ENCODE assay signal across 8 cellular contexts in genomic region chr15:65133550-65134200, GRCh38. TPM values are rescaled to one million over a fixed set of nuclear protein-coding genes. Genes with fewer than 3 reads are reported as not detected.
A peak's percentile ranks its signal among the peaks of the same experiment; 100 is the strongest.
DNase-seq lines count a peak whose midpoint lies in the region; ATAC-seq, FAIRE-seq and TF ChIP-seq lines count a peak whose summit lies in the region.

A gene with protein sequence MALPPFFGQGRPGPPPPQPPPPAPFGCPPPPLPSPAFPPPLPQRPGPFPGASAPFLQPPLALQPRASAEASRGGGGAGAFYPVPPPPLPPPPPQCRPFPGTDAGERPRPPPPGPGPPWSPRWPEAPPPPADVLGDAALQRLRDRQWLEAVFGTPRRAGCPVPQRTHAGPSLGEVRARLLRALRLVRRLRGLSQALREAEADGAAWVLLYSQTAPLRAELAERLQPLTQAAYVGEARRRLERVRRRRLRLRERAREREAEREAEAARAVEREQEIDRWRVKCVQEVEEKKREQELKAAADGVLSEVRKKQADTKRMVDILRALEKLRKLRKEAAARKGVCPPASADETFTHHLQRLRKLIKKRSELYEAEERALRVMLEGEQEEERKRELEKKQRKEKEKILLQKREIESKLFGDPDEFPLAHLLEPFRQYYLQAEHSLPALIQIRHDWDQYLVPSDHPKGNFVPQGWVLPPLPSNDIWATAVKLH (minus strand): TSS chr15:65133808. CDS start chr15:65133781, 27 bp downstream.

- H3K27ac ChIP-seq in prostate gland, result peak within 1 kb of the TSS; percentile 80 to 88
- peak within 1 kb of the TSS; percentile 71 for H3K27ac ChIP-seq in urinary bladder (ENCODE audit: low read depth)

- no peaks in the 10 kb centered on the region for H3K27me3 ChIP-seq in prostate gland (replicated peaks; ENCODE audit: insufficient read depth)

- no peaks in the 10 kb centered on the region for H3K9me3 ChIP-seq in prostate gland

- 1% methylated on average over 43 of the region's 45 CpGs for WGBS in prostate gland
- WGBS in urinary bladder, result under 1% methylated on average over 45 of the region's 45 CpGs

- H3K4me3 ChIP-seq in prostate gland, result peak within 1 kb of the TSS; percentile 92
- H3K4me3 ChIP-seq in urinary bladder (ENCODE audit: low read depth, low read length), result peak within 1 kb of the TSS; percentile 98

- ATAC-seq in HG02852 (IDR thresholded peaks at IDR 0.05; ENCODE audit: unreplicated experiment) (peak; percentile 89), left ventricle myocardium superior (peak; percentile 96)

- intact Hi-C loops in T-helper 1 cell treated with Interleukin-12 subunit alpha and Interleukin-12 subunit beta and Interleukin-4 antibody, amounts not matched to agents 30 ng/mL and 1 ng/mL, for 36 hours (cut with micrococcal nuclease), result loop anchor here (1.0 to 10.0 kb wide), 12 partner anchors 52 to 1361 kb away; partner anchors contain the start of genes CLPX, MTFMT, PARP16 and PIF1
- intact Hi-C loops in left ventricle myocardium superior (cut with micrococcal nuclease) (no loop called here), prostate gland (cut with DNase I) (no loop called here)

- peak; percentile 98 for FAIRE-seq in GM12891 (lab: Jason Lieb, UNC)

- TF ChIP-seq POLR2A in GM12891 (IDR thresholded peaks at IDR 0.05; ENCODE audit: low read depth, low read length) (peak; percentile 97), prostate gland (IDR thresholded peaks at IDR 0.05) (peak; percentile 63)

- H3K36me3 ChIP-seq in prostate gland (peaks cover 0 to under 1% of the 10 kb centered on the region in 2 donors), urinary bladder (ENCODE audit: insufficient read depth) (no peaks in the 10 kb centered on the region)

- DNase-seq in GM12891 (ENCODE audit: insufficient read length, low spot score), result peak; percentile 93
- peak; percentile 80 for DNase-seq in NCI-H146 treated with DMSO at 0.1 percent for 48 hours (lab: John Stamatoyannopoulos, UW; ENCODE audit: unreplicated experiment)
- DNase-seq in amniotic stem cell (lab: John Stamatoyannopoulos, UW), result peak; percentile 84
- DNase-seq in left ventricle myocardium superior, result peak; percentile 91
- peak; percentile 86 for DNase-seq in prostate gland (ENCODE audit: low spot score)

- TF ChIP-seq CTCF in prostate gland (IDR thresholded peaks at IDR 0.05), result peak in 1 of 4 experiments; percentile 13

- H3K4me1 ChIP-seq in prostate gland (replicated peaks), result peaks cover 7% of the 10 kb centered on the region
- H3K4me1 ChIP-seq in urinary bladder (ENCODE audit: insufficient read depth), result no peaks in the 10 kb centered on the region

TF ChIP-seq in GM12891, 5 proteins besides CTCF, POLR2A, EP300 and RAD21:
- peak; percentile 96 for TF ChIP-seq TAF1 (IDR thresholded peaks at IDR 0.05; ENCODE audit: low read depth, low read length)
- no peak for TF ChIP-seq SPI1 (IDR thresholded peaks at IDR 0.05; ENCODE audit: low read depth, low read length)
- peak; percentile 74; the same call in 1 of the 2 replicates for TF ChIP-seq POU2F2 (IDR thresholded peaks at IDR 0.05; ENCODE audit: low read depth, low read length)
- no peak for TF ChIP-seq PAX5 (IDR thresholded peaks at IDR 0.05; ENCODE audit: insufficient read depth, low read length, severe bottlenecking)
- TF ChIP-seq POLR2AphosphoS5 (IDR thresholded peaks at IDR 0.05; ENCODE audit: low read depth, low read length), result peak; percentile 98

RNA-seq across cellular contexts. Expression of the gene that starts here (rescaled TPM):
- 9.1 TPM for polyA plus RNA-seq in GM12891 (2012; ENCODE audit: low read depth, missing spikeins)
- 42.4 and 46.1 TPM in 2 replicates for total RNA-seq in T-helper 1 cell treated with Interleukin-12 subunit alpha and Interleukin-12 subunit beta and Interleukin-4 antibody, amounts not matched to agents 30 ng/mL and 1 ng/mL, for 36 hours
- total RNA-seq in left ventricle myocardium superior (15.8 TPM), prostate gland (10 to 100 TPM; 30.8 to 43.6 TPM), urinary bladder (18.3 TPM)
- 27.3 TPM for polyA plus RNA-seq in urinary bladder

Comparison
In these comparisons a context has a peak if more than half of its experiments do, and no peak if none do; other contexts are left out.
1. Peak in every context shown above with its lines: DNase-seq, ATAC-seq, H3K4me3 ChIP-seq and H3K27ac ChIP-seq.